17 cellular contexts compared by ENCODE assay signal in the genomic region with DNA sequence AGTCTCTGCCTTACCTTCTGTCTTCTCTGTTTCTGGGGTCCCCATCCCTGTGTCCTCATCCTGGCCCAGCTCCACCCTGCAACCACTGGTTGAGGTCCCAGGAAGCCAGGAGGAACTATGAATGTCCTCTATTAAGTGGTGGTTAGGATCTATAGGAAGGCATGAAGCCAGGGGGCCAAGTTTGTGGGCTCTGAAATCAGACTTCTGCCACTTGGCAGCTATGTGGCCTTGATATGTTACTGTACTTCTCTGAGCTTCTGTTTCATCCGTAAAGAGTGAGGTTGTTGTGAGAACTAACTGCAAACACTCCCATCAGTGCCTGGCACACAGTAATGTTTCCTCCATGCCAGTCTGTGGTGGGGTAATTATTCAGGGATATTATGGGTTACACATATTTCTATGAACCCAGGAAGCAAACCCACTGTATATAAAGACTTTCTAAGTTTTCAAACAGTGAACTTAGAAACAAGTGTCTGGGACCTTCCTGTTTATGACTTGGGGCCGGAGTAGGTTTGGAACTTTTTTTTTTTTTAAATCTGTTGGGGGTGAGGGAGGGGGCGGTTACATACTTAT. TPM values are rescaled to one million over a fixed set of nuclear protein-coding genes. Genes with fewer than 3 reads are reported as not detected.
DNase-seq lines count a peak whose midpoint lies in the region; ATAC-seq and TF ChIP-seq lines count a peak whose summit lies in the region.
"Had no signal": no experiment of that assay in that cellular context is flagged by ENCODE, and none has a peak within 500 bp of the region (broad histone marks: within the 10 kb centered on the region; RNA-seq: fewer than 3 reads in every experiment).

No MANE protein-coding gene starts in this region.

- BruUV-seq in OCI-LY7 (replicated peaks; lab: Mats Ljungman, UMichigan) (no TSS peak), Calu3 (replicated peaks; lab: Mats Ljungman, UMichigan) (no TSS peak)

- H3K4me3 Mint-ChIP-seq in activated CD8-positive, alpha-beta memory T cell treated with anti-CD3 and anti-CD28 coated beads, Interleukin-2, amount 10 ng/mL, durations not matched to agents 7 days and 5 days: peak overlapping the region; percentile 67
- H3K4me3 Mint-ChIP-seq in brain (no peak overlapping the region), Calu3 (ENCODE audit: low read depth, unreplicated experiment) (no peak overlapping the region)
- H3K4me3 Mint-ChIP-seq in stimulated activated effector memory CD8-positive, alpha-beta T cell treated with anti-CD3 and anti-CD28 coated beads, Interleukin-12 subunit alpha, Interleukin-12 subunit beta, amount 100 ng/mL, for 72 hours: peak overlapping the region; percentile 73

- H3K4me2 ChIP-seq in OCI-LY7 (ENCODE audit: low read length) (peak overlapping the region; percentile 99), SK-N-SH (no peak overlapping the region)
- H3K4me2 ChIP-seq: A549 had no signal

- H3K36me3 ChIP-seq in OCI-LY7 (ENCODE audit: insufficient read depth, low read length) (no peaks in the 10 kb centered on the region), thyroid gland (no peaks in the 10 kb centered on the region), SK-N-SH (replicated peaks in 1 of 2; ENCODE audit: control insufficient read depth in 1 of 2, insufficient read depth in 2 of 2, low read length in 1 of 2) (no peaks in the 10 kb centered on the region)
- H3K36me3 ChIP-seq: colonic mucosa, ovary, SJCRH30 had no signal

- peaks cover 76% of the 10 kb centered on the region for H3K4me1 ChIP-seq in OCI-LY7 (ENCODE audit: insufficient read depth, low read length, poor library complexity, severe bottlenecking)
- no peaks in the 10 kb centered on the region for H3K4me1 ChIP-seq in thyroid gland
- H3K4me1 ChIP-seq in SK-N-SH (ENCODE audit: control insufficient read depth in 1 of 2, insufficient read depth in 2 of 2, low read depth in 1 of 2, low read length in 1 of 2): peaks cover 0 to 12% of the 10 kb centered on the region in 2 experiments; a peak in 3 of 4 replicates
- H3K4me1 ChIP-seq: A549, SJCRH30 had no signal

- H3K27me3 Mint-ChIP-seq in activated CD8-positive, alpha-beta memory T cell treated with anti-CD3 and anti-CD28 coated beads, Interleukin-2, amount 10 ng/mL, durations not matched to agents 7 days and 5 days: no peaks in the 10 kb centered on the region
- H3K27me3 Mint-ChIP-seq in brain (no peaks in the 10 kb centered on the region), Calu3 (ENCODE audit: unreplicated experiment) (peaks cover 16% of the 10 kb centered on the region)

- no peaks in the 10 kb centered on the region; the same call in 1 of the 2 replicates for H3K79me2 ChIP-seq in OCI-LY7 (ENCODE audit: insufficient read depth, low read depth, low read length)
- no peaks in the 10 kb centered on the region for H3K79me2 ChIP-seq in SK-N-SH (ENCODE audit: insufficient read depth)

- no peaks in the 10 kb centered on the region for H3F3A ChIP-seq in SK-N-SH (replicated peaks; ENCODE audit: insufficient read depth)

- no peak for TF ChIP-seq EP300 in SK-N-SH (IDR thresholded peaks at IDR 0.05; ENCODE audit: borderline replicate concordance in 1 of 2, low read depth in 1 of 2, low read length in 1 of 2)

- DNase-seq in activated CD8-positive, alpha-beta memory T cell treated with anti-CD3 and anti-CD28 coated beads, Interleukin-2, amount 10 ng/mL, durations not matched to agents 7 days and 5 days: peak; percentile 42
- no peak for DNase-seq in activated CD8-positive, alpha-beta memory T cell treated with anti-CD3 and anti-CD28 coated beads, Interleukin-2, amount 50 U/mL, for 4 hours
- DNase-seq in OCI-LY7 (ENCODE audit: low spot score) (peak; percentile 41), thyroid gland (no peak), SK-N-SH (no peak), Calu3 (no peak)
- DNase-seq in stimulated activated effector memory CD8-positive, alpha-beta T cell treated with anti-CD3 and anti-CD28 coated beads, Interleukin-12 subunit alpha, Interleukin-12 subunit beta, amount 100 ng/mL, for 72 hours (ENCODE audit: low spot score in 2 of 2): no peak
- DNase-seq: colonic mucosa; NCI-H1694; NCI-H774; ovary; SJCRH30; stimulated activated CD4-positive, alpha-beta T cell treated with anti-CD3 and anti-CD28 coated beads, Interleukin-12 subunit alpha, Interleukin-12 subunit beta, amount 100 ng/mL, for 4 hours; trophoblast cell had no signal

- H3K27me3 ChIP-seq in thyroid gland (no peaks in the 10 kb centered on the region), SK-N-SH (ENCODE audit: insufficient read depth) (no peaks in the 10 kb centered on the region)
- H3K27me3 ChIP-seq: colonic mucosa, ovary, SJCRH30 had no signal

- peaks cover 31% of the 10 kb centered on the region for H3K36me3 Mint-ChIP-seq in activated CD8-positive, alpha-beta memory T cell treated with anti-CD3 and anti-CD28 coated beads, Interleukin-2, amount 10 ng/mL, durations not matched to agents 7 days and 5 days
- H3K36me3 Mint-ChIP-seq in brain: peaks cover 41% of the 10 kb centered on the region
- peaks cover 12% of the 10 kb centered on the region for H3K36me3 Mint-ChIP-seq in stimulated activated effector memory CD8-positive, alpha-beta T cell treated with anti-CD3 and anti-CD28 coated beads, Interleukin-12 subunit alpha, Interleukin-12 subunit beta, amount 100 ng/mL, for 72 hours
- no peaks in the 10 kb centered on the region for H3K36me3 Mint-ChIP-seq in Calu3 (ENCODE audit: insufficient read depth, unreplicated experiment)

- H3K9me3 ChIP-seq in OCI-LY7 (ENCODE audit: low read length) (no peaks in the 10 kb centered on the region), thyroid gland (no peaks in the 10 kb centered on the region), SK-N-SH (no peaks in the 10 kb centered on the region)
- H3K9me3 ChIP-seq: A549, colonic mucosa, ovary, SJCRH30 had no signal

- intact Hi-C loops in OCI-LY7 (cut with micrococcal nuclease; ENCODE audit: unreplicated experiment) (loop anchor here (2.0 kb wide), 1 partner anchor 57 kb away; a partner anchor contains a TSS), thyroid gland (cut with DNase I) (no loop called here), Calu3 (cut with micrococcal nuclease; ENCODE audit: unreplicated experiment) (no loop called here)

- H2AFZ ChIP-seq in OCI-LY7 (ENCODE audit: low read length) (peak overlapping the region; percentile 96), SK-N-SH (ENCODE audit: low read depth) (no peak overlapping the region)

- no peak for TF ChIP-seq POLR2A in thyroid gland (IDR thresholded peaks at IDR 0.05)

- no peak overlapping the region for H3K9ac ChIP-seq in SK-N-SH

- no peaks in the 10 kb centered on the region for H3K9me2 ChIP-seq in OCI-LY7 (ENCODE audit: insufficient read depth, low read length)
- no peaks in the 10 kb centered on the region for H3K9me2 ChIP-seq in SK-N-SH

- H4K20me1 ChIP-seq in OCI-LY7 (ENCODE audit: insufficient read depth, low read length): no peaks in the 10 kb centered on the region
- H4K20me1 ChIP-seq in SK-N-SH (ENCODE audit: insufficient read depth): no peaks in the 10 kb centered on the region

- CTCF ChIA-PET in activated CD8-positive, alpha-beta memory T cell treated with anti-CD3 and anti-CD28 coated beads, Interleukin-2, amount 10 ng/mL, durations not matched to agents 7 days and 5 days (lab: Charles Lee): interaction anchor here (0.9 to 3.2 kb wide), 5 partner anchors 22 to 62 kb away, joined by 3 to 22 read pairs (median 4); a partner anchor contains a TSS
- CTCF ChIA-PET in OCI-LY7 (lab: Charles Lee; ENCODE audit: unreplicated experiment) (interaction anchor here (1.0 to 1.1 kb wide), 2 partner anchors 13 to 32 kb away, joined by 3 to 5 read pairs; no protein-coding TSS in a partner anchor), SK-N-SH (lab: Yijun Ruan, JAX) (interaction anchor here (1.2 kb wide), 1 partner anchor 56 kb away, joined by 3 read pairs; no protein-coding TSS in a partner anchor), Calu3 (lab: Charles Lee) (no interaction called here)

- 88 to 89% methylated on average over 3 of the region's 3 CpGs for WGBS in thyroid gland, 2 donors
- 73% methylated on average over 3 of the region's 3 CpGs for WGBS in SK-N-SH (ENCODE audit: low lambda C conversion rate)

- peak overlapping the region; percentile 56 for H3K4me3 ChIP-seq in OCI-LY7 (ENCODE audit: low read depth, low read length, poor library complexity, severe bottlenecking)
- H3K4me3 ChIP-seq in thyroid gland (replicated peaks in 1 of 3): no peak overlapping the region
- no peak overlapping the region for H3K4me3 ChIP-seq in SK-N-SH (ENCODE audit: low read depth in 2 of 2, low read length in 1 of 2)
- H3K4me3 ChIP-seq: A549, colonic mucosa, ovary, SJCRH30 had no signal

- no peak for TF ChIP-seq RAD21 in SK-N-SH (IDR thresholded peaks at IDR 0.05; ENCODE audit: low read length)

- H3K9me3 Mint-ChIP-seq in activated CD8-positive, alpha-beta memory T cell treated with anti-CD3 and anti-CD28 coated beads, Interleukin-2, amount 10 ng/mL, durations not matched to agents 7 days and 5 days (ENCODE audit: low read depth): no peaks in the 10 kb centered on the region
- H3K9me3 Mint-ChIP-seq in brain (no peaks in the 10 kb centered on the region), Calu3 (ENCODE audit: low read depth, unreplicated experiment) (no peaks in the 10 kb centered on the region)
- H3K9me3 Mint-ChIP-seq in stimulated activated effector memory CD8-positive, alpha-beta T cell treated with anti-CD3 and anti-CD28 coated beads, Interleukin-12 subunit alpha, Interleukin-12 subunit beta, amount 100 ng/mL, for 72 hours: no peaks in the 10 kb centered on the region

- H3K4me1 Mint-ChIP-seq in activated CD8-positive, alpha-beta memory T cell treated with anti-CD3 and anti-CD28 coated beads, Interleukin-2, amount 10 ng/mL, durations not matched to agents 7 days and 5 days: peaks cover 75% of the 10 kb centered on the region
- H3K4me1 Mint-ChIP-seq in brain: peaks cover 52% of the 10 kb centered on the region
- peaks cover 74% of the 10 kb centered on the region for H3K4me1 Mint-ChIP-seq in stimulated activated effector memory CD8-positive, alpha-beta T cell treated with anti-CD3 and anti-CD28 coated beads, Interleukin-12 subunit alpha, Interleukin-12 subunit beta, amount 100 ng/mL, for 72 hours
- no peaks in the 10 kb centered on the region for H3K4me1 Mint-ChIP-seq in Calu3 (ENCODE audit: low read depth, unreplicated experiment)

- H3K27ac ChIP-seq in OCI-LY7 (ENCODE audit: low read depth, low read length, poor library complexity, severe bottlenecking) (peak overlapping the region; percentile 96), thyroid gland (no peak overlapping the region), SK-N-SH (ENCODE audit: low read depth in 2 of 2, low read length in 1 of 2) (no peak overlapping the region)
- H3K27ac ChIP-seq: A549, colonic mucosa, SJCRH30 had no signal

- TF ChIP-seq CTCF in OCI-LY7 (conservative IDR thresholded peaks at IDR 0.05; ENCODE audit: low read length) (no peak), brain (conservative IDR thresholded peaks at IDR 0.05) (no peak), thyroid gland (IDR thresholded peaks at IDR 0.05) (no peak), SK-N-SH (IDR thresholded peaks at IDR 0.05) (no peak), Calu3 (IDR thresholded peaks at IDR 0.05; ENCODE audit: unreplicated experiment) (no peak)

- POLR2A ChIA-PET in OCI-LY7 (lab: Charles Lee) (interaction anchor here (0.6 to 8.1 kb wide), 14 partner anchors 11 to 1137 kb away, joined by 3 to 68 read pairs (median 4); a partner anchor contains a TSS), SK-N-SH (lab: Yijun Ruan, JAX) (no interaction called here)

- H3K27ac Mint-ChIP-seq in activated CD8-positive, alpha-beta memory T cell treated with anti-CD3 and anti-CD28 coated beads, Interleukin-2, amount 10 ng/mL, durations not matched to agents 7 days and 5 days: peak overlapping the region; percentile 94
- H3K27ac Mint-ChIP-seq in brain: peak overlapping the region in 3 of 5 experiments; percentile 14 to 29 (median 16)
- peak overlapping the region; percentile 98 for H3K27ac Mint-ChIP-seq in stimulated activated effector memory CD8-positive, alpha-beta T cell treated with anti-CD3 and anti-CD28 coated beads, Interleukin-12 subunit alpha, Interleukin-12 subunit beta, amount 100 ng/mL, for 72 hours
- H3K27ac Mint-ChIP-seq in Calu3 (ENCODE audit: unreplicated experiment): no peak overlapping the region

- ATAC-seq in activated CD8-positive, alpha-beta memory T cell treated with anti-CD3 and anti-CD28 coated beads, Interleukin-2, amount 10 ng/mL, durations not matched to agents 7 days and 5 days: peak; percentile 4
- no peak for ATAC-seq in stimulated activated effector memory CD8-positive, alpha-beta T cell treated with anti-CD3 and anti-CD28 coated beads, Interleukin-12 subunit alpha, Interleukin-12 subunit beta, amount 100 ng/mL, for 72 hours
- ATAC-seq: A549; activated CD4-positive, CD25-positive, alpha-beta regulatory T cell treated with anti-CD3 and anti-CD28 coated beads, Interleukin-2, amount 50 U/mL, for 24 hours had no signal

RNA-seq across cellular contexts. Expression of a gene that starts 57.4 kb away (rescaled TPM):
- 10 to 100 TPM; 10.4 to 13.1 TPM for total RNA-seq in activated CD8-positive, alpha-beta memory T cell treated with anti-CD3 and anti-CD28 coated beads, Interleukin-2, amount 10 ng/mL, durations not matched to agents 7 days and 5 days
- 3.6 and 4.5 TPM in 2 replicates for total RNA-seq in OCI-LY7 (2014; rRNA removed; shearing (Covaris generic))
- 8.0 and 9.1 TPM in 2 replicates for total RNA-seq in OCI-LY7 (2022)
- 2.2 TPM for polyA plus RNA-seq in brain (ENCODE audit: insufficient read depth, low read depth, low replicate concordance)
- 1 to 10 TPM; 4.5 to 7.2 (median 5.1) TPM for total RNA-seq in thyroid gland
- polyA plus RNA-seq in SK-N-SH (2012; rRNA removed): 0.23 and 0.28 TPM in 2 replicates
- polyA plus RNA-seq in SK-N-SH (2012; cell fraction: cytosol; rRNA removed): 0.24 and 0.27 TPM in 2 replicates
- polyA plus RNA-seq in SK-N-SH (2012; cell fraction: nucleus; rRNA removed): 0.28 and 0.50 TPM in 2 replicates
- 1.3 and 2.3 TPM in 2 replicates for total RNA-seq in Calu3 (2022)

Comparison
In these comparisons a context has a peak if more than half of its experiments do, and no peak if none do; other contexts are left out.
1. DNase-seq: peak in activated CD8-positive, alpha-beta memory T cell treated with anti-CD3 and anti-CD28 coated beads, Interleukin-2, amount 10 ng/mL, durations not matched to agents 7 days and 5 days (single experiment) and OCI-LY7 (single experiment); none in activated CD8-positive, alpha-beta memory T cell treated with anti-CD3 and anti-CD28 coated beads, Interleukin-2, amount 50 U/mL, for 4 hours (single experiment), stimulated activated effector memory CD8-positive, alpha-beta T cell treated with anti-CD3 and anti-CD28 coated beads, Interleukin-12 subunit alpha, Interleukin-12 subunit beta, amount 100 ng/mL, for 72 hours (0 of 2), thyroid gland (0 of 2), SK-N-SH (single experiment) and Calu3 (single experiment).
2. H3K4me3 Mint-ChIP-seq: peak in activated CD8-positive, alpha-beta memory T cell treated with anti-CD3 and anti-CD28 coated beads, Interleukin-2, amount 10 ng/mL, durations not matched to agents 7 days and 5 days (single experiment) and stimulated activated effector memory CD8-positive, alpha-beta T cell treated with anti-CD3 and anti-CD28 coated beads, Interleukin-12 subunit alpha, Interleukin-12 subunit beta, amount 100 ng/mL, for 72 hours (single experiment); none in brain (0 of 5) and Calu3 (single experiment).